In genomic region chr15:93024716-93025624, GRCh38 we compare ENCODE assay signal across 1 cellular context.
TF ChIP-seq lines count a peak whose summit lies in the region.

No MANE protein-coding gene starts in this region.

TF ChIP-seq in WTC11, 78 proteins besides CTCF, POLR2A, EP300 and RAD21 (continued from another document):
- TF ChIP-seq HMGXB4 (CRISPR knock-in tag; IDR thresholded peaks at IDR 0.05) (no peak), ZNF138 (CRISPR knock-in tag; conservative IDR thresholded peaks at IDR 0.05) (no peak), ZMAT4 (CRISPR knock-in tag; IDR thresholded peaks at IDR 0.05) (no peak), ZNF121 (CRISPR knock-in tag; IDR thresholded peaks at IDR 0.05) (no peak), CREM (CRISPR knock-in tag; IDR thresholded peaks at IDR 0.05) (no peak), ZNF219 (CRISPR knock-in tag; IDR thresholded peaks at IDR 0.05; ENCODE audit: borderline replicate concordance) (no peak), FOXP4 (CRISPR knock-in tag; IDR thresholded peaks at IDR 0.05) (no peak), NR1H2 (CRISPR knock-in tag; IDR thresholded peaks at IDR 0.05) (no peak), ZNF317 (CRISPR knock-in tag; IDR thresholded peaks at IDR 0.05; ENCODE audit: borderline replicate concordance, low read depth) (no peak), STAT6 (CRISPR knock-in tag; conservative IDR thresholded peaks at IDR 0.05; ENCODE audit: low read depth) (no peak), MXD4 (CRISPR knock-in tag; IDR thresholded peaks at IDR 0.05; ENCODE audit: borderline replicate concordance) (no peak), PRDM15 (CRISPR knock-in tag; IDR thresholded peaks at IDR 0.05) (no peak)
